26 cellular contexts compared by ENCODE assay signal in the genomic region with DNA sequence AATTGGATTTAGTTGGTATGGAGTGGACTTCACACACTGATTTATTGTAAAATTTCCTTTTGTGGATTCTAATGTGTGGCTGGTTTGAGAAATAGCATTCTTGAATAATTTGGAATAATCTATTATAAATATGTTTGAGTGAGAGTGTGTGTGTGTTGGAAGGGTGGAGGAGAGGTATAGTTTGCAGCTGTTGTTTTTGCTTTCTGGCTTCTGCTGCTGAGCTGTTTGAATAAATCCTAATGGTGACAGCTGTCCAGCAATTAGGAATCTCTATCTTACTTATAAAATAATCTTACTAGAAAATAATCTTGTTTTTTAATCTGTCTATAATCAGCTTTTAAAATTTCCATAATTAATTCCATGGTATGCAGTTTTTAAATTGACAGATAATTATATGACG.
"Had no signal": no experiment of that assay in that cellular context is flagged by ENCODE, and none has a peak within 500 bp of the region (broad histone marks: within the 10 kb centered on the region; RNA-seq: fewer than 3 reads in every experiment).

No MANE protein-coding gene starts in this region.

- H3K4me3 Mint-ChIP-seq: dendritic cell treated with granulocyte-macrophage colony-stimulating factor and Interleukin-4, amounts not matched to agents 40 ng/mL and 50 ng/mL, for 4 days; effector memory CD8-positive, alpha-beta T cell; immature natural killer cell; naive thymus-derived CD8-positive, alpha-beta T cell; stimulated activated naive B cell treated with anti-CD40 and anti-IgM and Interleukin-4, amounts not matched to agents 10 μg/mL and 1 μg/mL and 100 μg/mL, for 72 hours; stimulated activated naive CD8-positive, alpha-beta T cell treated with anti-CD3 and anti-CD28 coated beads, Interleukin-15, amount 100 ng/mL, for 72 hours had no signal

- H3K9me3 Mint-ChIP-seq: stimulated activated naive B cell treated with anti-CD40 and anti-IgM and Interleukin-4, amounts not matched to agents 10 μg/mL and 1 μg/mL and 100 μg/mL, for 72 hours had no signal

- H3K27ac Mint-ChIP-seq: dendritic cell treated with granulocyte-macrophage colony-stimulating factor and Interleukin-4, amounts not matched to agents 40 ng/mL and 50 ng/mL, for 4 days; effector memory CD8-positive, alpha-beta T cell; immature natural killer cell; naive thymus-derived CD8-positive, alpha-beta T cell; stimulated activated naive B cell treated with anti-CD40 and anti-IgM and Interleukin-4, amounts not matched to agents 10 μg/mL and 1 μg/mL and 100 μg/mL, for 72 hours; stimulated activated naive CD8-positive, alpha-beta T cell treated with anti-CD3 and anti-CD28 coated beads, Interleukin-15, amount 100 ng/mL, for 72 hours had no signal

- H3K27ac ChIP-seq: epithelial cell of prostate, esophagus squamous epithelium, gastroesophageal sphincter, left lung, lower lobe of right lung, neutrophil, psoas muscle, right lobe of liver, spleen, testis, tibial nerve, upper lobe of right lung, vagina had no signal

- H3K4me3 ChIP-seq: esophagus squamous epithelium, gastroesophageal sphincter, left lung, lower lobe of right lung, psoas muscle, right lobe of liver, spleen, testis, tibial nerve, upper lobe of right lung, vagina had no signal

- H3K27me3 ChIP-seq: esophagus squamous epithelium, gastroesophageal sphincter, left lung, neutrophil, right lobe of liver, spleen, testis, tibial nerve, upper lobe of right lung, vagina had no signal

- H3K4me1 Mint-ChIP-seq: immature natural killer cell; naive thymus-derived CD8-positive, alpha-beta T cell; stimulated activated naive B cell treated with anti-CD40 and anti-IgM and Interleukin-4, amounts not matched to agents 10 μg/mL and 1 μg/mL and 100 μg/mL, for 72 hours; stimulated activated naive CD8-positive, alpha-beta T cell treated with anti-CD3 and anti-CD28 coated beads, Interleukin-15, amount 100 ng/mL, for 72 hours had no signal

- H3K9me3 ChIP-seq: esophagus squamous epithelium, gastroesophageal sphincter, left lung, lower lobe of right lung, neutrophil, psoas muscle, right lobe of liver, spleen, testis, tibial nerve, upper lobe of right lung, vagina had no signal

- ATAC-seq: effector memory CD8-positive, alpha-beta T cell; gastroesophageal sphincter; left lung; lower lobe of right lung; naive thymus-derived CD8-positive, alpha-beta T cell; psoas muscle; right lobe of liver; stimulated activated naive B cell treated with anti-CD40 and anti-IgM and Interleukin-4, amounts not matched to agents 10 μg/mL and 1 μg/mL and 100 μg/mL, for 72 hours; stimulated activated naive CD8-positive, alpha-beta T cell treated with anti-CD3 and anti-CD28 coated beads, Interleukin-15, amount 100 ng/mL, for 72 hours; upper lobe of right lung had no signal

- H3K36me3 ChIP-seq: esophagus squamous epithelium, gastroesophageal sphincter, left lung, lower lobe of right lung, neutrophil, right lobe of liver, spleen, tibial nerve, upper lobe of right lung, vagina had no signal

- H3K36me3 Mint-ChIP-seq: immature natural killer cell; naive thymus-derived CD8-positive, alpha-beta T cell; stimulated activated naive B cell treated with anti-CD40 and anti-IgM and Interleukin-4, amounts not matched to agents 10 μg/mL and 1 μg/mL and 100 μg/mL, for 72 hours had no signal

- DNase-seq: effector memory CD8-positive, alpha-beta T cell; esophagus squamous epithelium; foreskin fibroblast; immature natural killer cell; left lung; lower lobe of right lung; mesenchymal stem cell; midbrain; naive thymus-derived CD8-positive, alpha-beta T cell; psoas muscle; retina; right lobe of liver; spleen; stimulated activated CD4-positive, alpha-beta T cell treated with anti-CD3 and anti-CD28 coated beads, Interleukin-15, amount 100 ng/mL, for 24 hours; stimulated activated CD4-positive, alpha-beta T cell treated with anti-CD3 and anti-CD28 coated beads, Interleukin-1b, Interleukin-23, amount 100 ng/mL, for 48 hours; stimulated activated CD4-positive, alpha-beta T cell treated with anti-CD3 and anti-CD28 coated beads, Interleukin-4, amount 100 ng/mL, for 24 hours; stimulated activated naive B cell treated with anti-CD40 and anti-IgM and Interleukin-4, amounts not matched to agents 10 μg/mL and 1 μg/mL and 100 μg/mL, for 72 hours; stimulated activated naive CD8-positive, alpha-beta T cell treated with anti-CD3 and anti-CD28 coated beads, Interleukin-15, amount 100 ng/mL, for 72 hours; testis; upper lobe of right lung had no signal
